ENCODE assay signal across 19 cellular contexts in genomic region chr15:40449275-40449674, GRCh38. TPM values are rescaled to one million over a fixed set of nuclear protein-coding genes. Genes with fewer than 3 reads are reported as not detected.
A peak's percentile ranks its signal among the peaks of the same experiment; 100 is the strongest.
DNase-seq lines count a peak whose midpoint lies in the region; ATAC-seq, FAIRE-seq and TF ChIP-seq lines count a peak whose summit lies in the region.
"Had no signal": no experiment of that assay in that cellular context is flagged by ENCODE, and none has a peak within 500 bp of the region (broad histone marks: within the 10 kb centered on the region; RNA-seq: fewer than 3 reads in every experiment).

No MANE protein-coding gene starts in this region.

- intact Hi-C loops in endothelial cell of umbilical vein (cut with micrococcal nuclease): no loop called here

- no peaks in the 10 kb centered on the region for H3K9me1 ChIP-seq in endothelial cell of umbilical vein (replicated peaks; ENCODE audit: control insufficient read depth, extremely low read depth, insufficient read depth, low read length)

- CTCF ChIA-PET in endothelial cell of umbilical vein (lab: Charles Lee): no interaction called here

- ATAC-seq in natural killer cell treated with Interleukin-12 subunit alpha and Interleukin-12 subunit beta and Interleukin-15 and Interleukin-18, amount 100 ng/mL, for 72 hours: no peak
- no peak for ATAC-seq in HG03175 (IDR thresholded peaks at IDR 0.05; ENCODE audit: unreplicated experiment)
- ATAC-seq: right cardiac atrium had no signal

- no peak overlapping the region for H3K4me2 ChIP-seq in endothelial cell of umbilical vein (ENCODE audit: insufficient read depth, low read length)

- H3K9ac ChIP-seq in endothelial cell of umbilical vein (replicated peaks; ENCODE audit: extremely low read depth, insufficient read depth, low read length): no peak overlapping the region

- H3K4me1 Mint-ChIP-seq in natural killer cell treated with Interleukin-12 subunit alpha and Interleukin-12 subunit beta and Interleukin-15 and Interleukin-18, amount 100 ng/mL, for 72 hours (ENCODE audit: low read depth in 2 of 2): peaks cover 54 to 61% of the 10 kb centered on the region in 2 donors

- no peaks in the 10 kb centered on the region for H3K36me3 Mint-ChIP-seq in natural killer cell treated with Interleukin-12 subunit alpha and Interleukin-12 subunit beta and Interleukin-15 and Interleukin-18, amount 100 ng/mL, for 72 hours

- no peak for TF ChIP-seq POLR2A in endothelial cell of umbilical vein (IDR thresholded peaks at IDR 0.05; ENCODE audit: low read depth, low read length)

- no peaks in the 10 kb centered on the region for H3K4me1 ChIP-seq in endothelial cell of umbilical vein (ENCODE audit: control insufficient read depth, extremely low read depth, insufficient read depth, low read length)

- H3K27ac ChIP-seq in endothelial cell of umbilical vein (ENCODE audit: insufficient read depth, low read depth, low read length): no peak overlapping the region
- H3K27ac ChIP-seq: esophagus muscularis mucosa had no signal

- dilution Hi-C loops in endothelial cell of umbilical vein (cut with MboI; ENCODE audit: extremely low pct_ligation_motif_present, low sequenced_read_pairs): no loop called here

- H3K36me3 ChIP-seq in endothelial cell of umbilical vein (ENCODE audit: control insufficient read depth in 2 of 2, extremely low read depth in 1 of 2, insufficient read depth in 2 of 2, low read length in 2 of 2): no peaks in the 10 kb centered on the region
- H3K36me3 ChIP-seq: esophagus muscularis mucosa, transverse colon had no signal

- no peaks in the 10 kb centered on the region for H3K27me3 ChIP-seq in endothelial cell of umbilical vein (ENCODE audit: control insufficient read depth in 2 of 2, insufficient read depth in 2 of 2, low read length in 2 of 2)
- H3K27me3 ChIP-seq: esophagus muscularis mucosa, transverse colon had no signal

- H3K4me3 Mint-ChIP-seq in natural killer cell treated with Interleukin-12 subunit alpha and Interleukin-12 subunit beta and Interleukin-15 and Interleukin-18, amount 100 ng/mL, for 72 hours: no peak overlapping the region
- H3K4me3 Mint-ChIP-seq: neural crest cell had no signal

- no peaks in the 10 kb centered on the region for H3K27me3 Mint-ChIP-seq in natural killer cell treated with Interleukin-12 subunit alpha and Interleukin-12 subunit beta and Interleukin-15 and Interleukin-18, amount 100 ng/mL, for 72 hours

- no peaks in the 10 kb centered on the region for H3K9me3 Mint-ChIP-seq in natural killer cell treated with Interleukin-12 subunit alpha and Interleukin-12 subunit beta and Interleukin-15 and Interleukin-18, amount 100 ng/mL, for 72 hours
- H3K9me3 Mint-ChIP-seq: neural crest cell had no signal

- POLR2A ChIA-PET in endothelial cell of umbilical vein (lab: Charles Lee): no interaction called here

- H3K9me3 ChIP-seq in endothelial cell of umbilical vein (replicated peaks; ENCODE audit: control insufficient read depth, insufficient read depth, low read length): no peaks in the 10 kb centered on the region
- H3K9me3 ChIP-seq: esophagus muscularis mucosa, transverse colon had no signal

- H4K20me1 ChIP-seq in endothelial cell of umbilical vein (replicated peaks; ENCODE audit: control insufficient read depth, extremely low read depth, insufficient read depth, low read length): no peaks in the 10 kb centered on the region

- no peak overlapping the region for H3K4me3 ChIP-seq in endothelial cell of umbilical vein (replicated peaks in 1 of 3; ENCODE audit: insufficient read depth in 1 of 3, low read depth in 1 of 3, low read length in 3 of 3)
- H3K4me3 ChIP-seq: esophagus muscularis mucosa, transverse colon had no signal

- peaks cover 20% of the 10 kb centered on the region for H3K79me2 ChIP-seq in endothelial cell of umbilical vein (ENCODE audit: control insufficient read depth, insufficient read depth, low read length)

- no peak for TF ChIP-seq CTCF in endothelial cell of umbilical vein (IDR thresholded peaks at IDR 0.05; ENCODE audit: extremely low read depth in 1 of 2, insufficient read depth in 1 of 2, low read depth in 1 of 2, low read length in 2 of 2)

- H3K27ac Mint-ChIP-seq in natural killer cell treated with Interleukin-12 subunit alpha and Interleukin-12 subunit beta and Interleukin-15 and Interleukin-18, amount 100 ng/mL, for 72 hours: peak overlapping the region; percentile 40 to 50

- no peak overlapping the region for H2AFZ ChIP-seq in endothelial cell of umbilical vein (ENCODE audit: low read depth, low read length)

- peak; percentile 15 for FAIRE-seq in endothelial cell of umbilical vein (lab: Jason Lieb, UNC)
- FAIRE-seq: colon had no signal

- BruUV-seq in endothelial cell of umbilical vein (replicated peaks; lab: Mats Ljungman, UMichigan): no TSS peak

- DNase-seq in GM03348 (ENCODE audit: low spot score): peak; percentile 42
- peak; percentile 45 for DNase-seq in NCI-H226
- DNase-seq in endothelial cell of umbilical vein (ENCODE audit: low read depth, low spot score): no peak
- no peak for DNase-seq in natural killer cell treated with Interleukin-12 subunit alpha and Interleukin-12 subunit beta and Interleukin-15 and Interleukin-18, amount 100 ng/mL, for 72 hours (ENCODE audit: low spot score)
- no peak for DNase-seq in NCI-H69 (lab: John Stamatoyannopoulos, UW)
- no peak for DNase-seq in NCI-H524 treated with DMSO at 0.1 percent for 48 hours (lab: John Stamatoyannopoulos, UW)
- DNase-seq: activated CD4-positive, alpha-beta T cell treated with anti-CD3 and anti-CD28 coated beads for 48 hours; amniotic stem cell; GDM1; NCI-H1417 treated with DMSO at 0.1 percent for 48 hours; NCI-H524; right cardiac atrium; stimulated activated CD8-positive, alpha-beta memory T cell treated with anti-CD3 and anti-CD28 coated beads, Interleukin-4, amount 100 ng/mL, for 48 hours; T-helper 2 cell; transverse colon had no signal

TF ChIP-seq in endothelial cell of umbilical vein, 7 proteins besides CTCF, POLR2A, EP300 and RAD21:
- no peak for TF ChIP-seq FOS (IDR thresholded peaks at IDR 0.05; ENCODE audit: borderline replicate concordance, insufficient read depth, low read length)
- no peak for TF ChIP-seq EZH2 (IDR thresholded peaks at IDR 0.05; ENCODE audit: borderline replicate concordance, low read depth, low read length, severe bottlenecking)
- TF ChIP-seq MYC (IDR thresholded peaks at IDR 0.05; ENCODE audit: low read depth, low read length): no peak
- TF ChIP-seq JUN (IDR thresholded peaks at IDR 0.05; ENCODE audit: borderline replicate concordance, insufficient read depth, insufficient read length, low read depth): no peak
- no peak for TF ChIP-seq GATA2 (IDR thresholded peaks at IDR 0.05; ENCODE audit: insufficient read depth, insufficient read length, low read depth, low read length)
- TF ChIP-seq MAX (IDR thresholded peaks at IDR 0.05; ENCODE audit: insufficient read depth, insufficient read length): no peak
- TF ChIP-seq POLR2AphosphoS5 (IDR thresholded peaks at IDR 0.05; ENCODE audit: insufficient read depth, low read depth, low read length): no peak

RNA-seq across cellular contexts. Expression of gene BAHD1, which starts 8.5 kb away (rescaled TPM):
- total RNA-seq in endothelial cell of umbilical vein: 19.1 and 19.7 TPM in 2 replicates
- polyA plus RNA-seq in endothelial cell of umbilical vein: 6.3 and 7.0 TPM in 2 replicates
- polyA plus RNA-seq in endothelial cell of umbilical vein (2011; cell fraction: cytosol; rRNA removed): 6.3 and 7.0 TPM in 2 replicates
- 11.6 and 13.6 TPM in 2 replicates for polyA plus RNA-seq in endothelial cell of umbilical vein (2011; cell fraction: nucleus; rRNA removed)
- 10.7 and 11.9 TPM in 2 replicates for polyA plus RNA-seq in endothelial cell of umbilical vein (2012)
- 5.6 and 11.0 TPM in 2 replicates for polyA minus RNA-seq in endothelial cell of umbilical vein
- 4.5 TPM for polyA minus RNA-seq in endothelial cell of umbilical vein (2011; cell fraction: cytosol; rRNA and poly(A)+ RNA removed)
- polyA minus RNA-seq in endothelial cell of umbilical vein (2011; cell fraction: nucleus; rRNA and poly(A)+ RNA removed): 6.1 and 6.3 TPM in 2 replicates
- total RNA-seq in natural killer cell treated with Interleukin-12 subunit alpha and Interleukin-12 subunit beta and Interleukin-15 and Interleukin-18, amount 100 ng/mL, for 72 hours: 10 to 100 TPM; 27.9 to 29.2 TPM

RNA-seq across cellular contexts. Expression of gene CHST14, which starts 21.5 kb away (rescaled TPM):
- 45.9 and 49.2 TPM in 2 replicates for total RNA-seq in endothelial cell of umbilical vein
- 35.1 and 38.3 TPM in 2 replicates for polyA plus RNA-seq in endothelial cell of umbilical vein
- polyA plus RNA-seq in endothelial cell of umbilical vein (2011; cell fraction: cytosol; rRNA removed): 31.4 and 31.9 TPM in 2 replicates
- 10.7 and 13.2 TPM in 2 replicates for polyA plus RNA-seq in endothelial cell of umbilical vein (2011; cell fraction: nucleus; rRNA removed)
- polyA plus RNA-seq in endothelial cell of umbilical vein (2012): 32.1 and 34.2 TPM in 2 replicates
- 26.0 and 27.5 TPM in 2 replicates for polyA minus RNA-seq in endothelial cell of umbilical vein
- polyA minus RNA-seq in endothelial cell of umbilical vein (2011; cell fraction: cytosol; rRNA and poly(A)+ RNA removed): 5.3 TPM
- 4.1 and 4.8 TPM in 2 replicates for polyA minus RNA-seq in endothelial cell of umbilical vein (2011; cell fraction: nucleus; rRNA and poly(A)+ RNA removed)
- 10 to 100 TPM in 1 of 2 donors, 1 to 10 TPM in 1; 9.1 to 14.7 TPM for total RNA-seq in natural killer cell treated with Interleukin-12 subunit alpha and Interleukin-12 subunit beta and Interleukin-15 and Interleukin-18, amount 100 ng/mL, for 72 hours

RNA-seq across cellular contexts. Expression of gene IVD, which starts 43.7 kb away (rescaled TPM):
- total RNA-seq in endothelial cell of umbilical vein: 62.5 and 64.3 TPM in 2 replicates
- 33.6 and 34.1 TPM in 2 replicates for polyA plus RNA-seq in endothelial cell of umbilical vein
- polyA plus RNA-seq in endothelial cell of umbilical vein (2011; cell fraction: cytosol; rRNA removed): 32.2 and 35.0 TPM in 2 replicates
- polyA plus RNA-seq in endothelial cell of umbilical vein (2011; cell fraction: nucleus; rRNA removed): 62.1 and 73.9 TPM in 2 replicates
- polyA plus RNA-seq in endothelial cell of umbilical vein (2012): 34.5 and 35.8 TPM in 2 replicates
- polyA minus RNA-seq in endothelial cell of umbilical vein: 50.4 and 64.0 TPM in 2 replicates
- polyA minus RNA-seq in endothelial cell of umbilical vein (2011; cell fraction: cytosol; rRNA and poly(A)+ RNA removed): 28.8 TPM
- polyA minus RNA-seq in endothelial cell of umbilical vein (2011; cell fraction: nucleus; rRNA and poly(A)+ RNA removed): 30.3 and 35.3 TPM in 2 replicates
- 100 to 1,000 TPM in 1 of 2 donors, 10 to 100 TPM in 1; 63.3 to 111 TPM for total RNA-seq in natural killer cell treated with Interleukin-12 subunit alpha and Interleukin-12 subunit beta and Interleukin-15 and Interleukin-18, amount 100 ng/mL, for 72 hours

Comparison
In these comparisons a context has a peak if more than half of its experiments do, and no peak if none do; other contexts are left out.
1. DNase-seq: peak in GM03348 (single experiment) and NCI-H226 (single experiment); none in endothelial cell of umbilical vein (single experiment), natural killer cell treated with Interleukin-12 subunit alpha and Interleukin-12 subunit beta and Interleukin-15 and Interleukin-18, amount 100 ng/mL, for 72 hours (single experiment), NCI-H69 (single experiment) and NCI-H524 treated with DMSO at 0.1 percent for 48 hours (single experiment).